Comparison of ENCODE assay signal across 1 cellular context in genomic region chr12:70660620-70661219, GRCh38.
TF ChIP-seq lines count a peak whose summit lies in the region.

No MANE protein-coding gene starts in this region.

TF ChIP-seq in K562, 482 proteins besides CTCF, POLR2A, EP300 and RAD21 (continued from another document and continues in another):
- TF ChIP-seq NONO (IDR thresholded peaks at IDR 0.05; ENCODE audit: low read depth in 2 of 2, low read length in 1 of 2): no peak
- TF ChIP-seq ZNF57 (CRISPR knock-in tag; IDR thresholded peaks at IDR 0.05): no peak
- no peak for TF ChIP-seq ZNF3 (CRISPR knock-in tag; IDR thresholded peaks at IDR 0.05)
- TF ChIP-seq ZNF431 (CRISPR knock-in tag; IDR thresholded peaks at IDR 0.05): no peak
- TF ChIP-seq ARID2 (IDR thresholded peaks at IDR 0.05): no peak
- TF ChIP-seq MEF2D (tag; conservative IDR thresholded peaks at IDR 0.05; ENCODE audit: low read depth): peak; percentile 99
- peak; percentile 77 for TF ChIP-seq TAF1 (IDR thresholded peaks at IDR 0.05; ENCODE audit: control insufficient read depth, extremely low read depth, insufficient read depth, low read length, severe bottlenecking)
- TF ChIP-seq CBX3 (IDR thresholded peaks at IDR 0.05; ENCODE audit: borderline replicate concordance in 1 of 2, low read length in 2 of 2): peak in 1 of 2 experiments; percentile 55; a peak in 1 of 3 replicates
- peak; percentile 98 for TF ChIP-seq MITF (IDR thresholded peaks at IDR 0.05)
- TF ChIP-seq GABPB1 (CRISPR knock-in tag; IDR thresholded peaks at IDR 0.05): 0 out of 2 replicates have a peak, but pooled peaks have one; percentile 27
- no peak for TF ChIP-seq SAFB2 (IDR thresholded peaks at IDR 0.05; ENCODE audit: borderline replicate concordance, low read depth, low read length, severe bottlenecking)
- no peak for TF ChIP-seq SMARCA5 (IDR thresholded peaks at IDR 0.05)
- TF ChIP-seq ZNF583 (CRISPR knock-in tag; IDR thresholded peaks at IDR 0.05): peak; percentile 68; the same call in 1 of the 2 replicates
- TF ChIP-seq, protein P1, sequence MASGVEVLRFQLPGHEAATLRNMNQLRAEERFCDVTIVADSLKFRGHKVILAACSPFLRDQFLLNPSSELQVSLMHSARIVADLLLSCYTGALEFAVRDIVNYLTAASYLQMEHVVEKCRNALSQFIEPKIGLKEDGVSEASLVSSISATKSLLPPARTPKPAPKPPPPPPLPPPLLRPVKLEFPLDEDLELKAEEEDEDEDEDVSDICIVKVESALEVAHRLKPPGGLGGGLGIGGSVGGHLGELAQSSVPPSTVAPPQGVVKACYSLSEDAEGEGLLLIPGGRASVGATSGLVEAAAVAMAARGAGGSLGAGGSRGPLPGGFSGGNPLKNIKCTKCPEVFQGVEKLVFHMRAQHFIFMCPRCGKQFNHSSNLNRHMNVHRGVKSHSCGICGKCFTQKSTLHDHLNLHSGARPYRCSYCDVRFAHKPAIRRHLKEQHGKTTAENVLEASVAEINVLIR (CRISPR knock-in tag; IDR thresholded peaks at IDR 0.05): peak; percentile 18; the same call in 1 of the 2 replicates
- TF ChIP-seq NRF1 (conservative IDR thresholded peaks at IDR 0.05 in 1 of 2, IDR thresholded peaks at IDR 0.05 in 1 of 2): no peak
- TF ChIP-seq ZNF24 (IDR thresholded peaks at IDR 0.05): 0 out of 2 replicates have a peak, but pooled peaks have one; percentile 9
- peak; percentile 83; the same call in 1 of the 2 replicates for TF ChIP-seq ZNF76 (CRISPR knock-in tag; IDR thresholded peaks at IDR 0.05; ENCODE audit: borderline replicate concordance)
- TF ChIP-seq SAP30 (IDR thresholded peaks at IDR 0.05; ENCODE audit: borderline replicate concordance, insufficient read depth, low read depth, low read length, poor library complexity, severe bottlenecking): no peak
- TF ChIP-seq ZNF274 (IDR thresholded peaks at IDR 0.05; ENCODE audit: borderline replicate concordance, low read depth, low read length): no peak
- peak; percentile 54; the same call in 1 of the 2 replicates for TF ChIP-seq NCOA1 (IDR thresholded peaks at IDR 0.05; ENCODE audit: low read depth)
- TF ChIP-seq MAFF (IDR thresholded peaks at IDR 0.05; ENCODE audit: low read length): no peak
- TF ChIP-seq ZNF507 (tag; conservative IDR thresholded peaks at IDR 0.05): no peak
- no peak for TF ChIP-seq HMG20B (CRISPR knock-in tag; IDR thresholded peaks at IDR 0.05)
- TF ChIP-seq LEF1 (IDR thresholded peaks at IDR 0.05): 0 out of 2 replicates have a peak, but pooled peaks have one; percentile 42
- TF ChIP-seq ZFX (CRISPR knock-in tag; IDR thresholded peaks at IDR 0.05): peak; percentile 90
- peak; percentile 84 for TF ChIP-seq MGA (IDR thresholded peaks at IDR 0.05)
- no peak; the same call in 1 of the 2 replicates for TF ChIP-seq MAFG (tag; conservative IDR thresholded peaks at IDR 0.05)
- TF ChIP-seq NFIC (IDR thresholded peaks at IDR 0.05): 0 out of 2 replicates have a peak, but pooled peaks have one; percentile 3
- no peak for TF ChIP-seq ZNF436 (CRISPR knock-in tag; IDR thresholded peaks at IDR 0.05)
- TF ChIP-seq RHOXF2B (CRISPR knock-in tag; conservative IDR thresholded peaks at IDR 0.05): no peak
- no peak for TF ChIP-seq PHF20 (IDR thresholded peaks at IDR 0.05; ENCODE audit: partially characterized antibody)
- TF ChIP-seq ZFPM2 (CRISPR knock-in tag; IDR thresholded peaks at IDR 0.05): no peak
- TF ChIP-seq ZNF384 (IDR thresholded peaks at IDR 0.05; ENCODE audit: low read depth, low read length): no peak; the same call in 1 of the 2 replicates
- no peak for TF ChIP-seq ZBTB7A (IDR thresholded peaks at IDR 0.05; ENCODE audit: borderline replicate concordance, control insufficient read depth, low read depth, low read length)
- TF ChIP-seq ZNF224 (CRISPR knock-in tag; IDR thresholded peaks at IDR 0.05): no peak
- TF ChIP-seq, protein P2, sequence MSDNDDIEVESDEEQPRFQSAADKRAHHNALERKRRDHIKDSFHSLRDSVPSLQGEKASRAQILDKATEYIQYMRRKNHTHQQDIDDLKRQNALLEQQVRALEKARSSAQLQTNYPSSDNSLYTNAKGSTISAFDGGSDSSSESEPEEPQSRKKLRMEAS (CRISPR knock-in tag; IDR thresholded peaks at IDR 0.05): peak; percentile 75
- no peak for TF ChIP-seq ZNF778 (CRISPR knock-in tag; IDR thresholded peaks at IDR 0.05)
- TF ChIP-seq CBFA2T3 (IDR thresholded peaks at IDR 0.05): peak; percentile 53; the same call in 1 of the 2 replicates
- no peak for TF ChIP-seq ZNF232 (CRISPR knock-in tag; IDR thresholded peaks at IDR 0.05)
- TF ChIP-seq HCFC1 (IDR thresholded peaks at IDR 0.05; ENCODE audit: low read depth, low read length): no peak
- TF ChIP-seq HSF4 (CRISPR knock-in tag; IDR thresholded peaks at IDR 0.05; ENCODE audit: borderline replicate concordance): no peak; the same call in 1 of the 2 replicates
- TF ChIP-seq, protein P3, sequence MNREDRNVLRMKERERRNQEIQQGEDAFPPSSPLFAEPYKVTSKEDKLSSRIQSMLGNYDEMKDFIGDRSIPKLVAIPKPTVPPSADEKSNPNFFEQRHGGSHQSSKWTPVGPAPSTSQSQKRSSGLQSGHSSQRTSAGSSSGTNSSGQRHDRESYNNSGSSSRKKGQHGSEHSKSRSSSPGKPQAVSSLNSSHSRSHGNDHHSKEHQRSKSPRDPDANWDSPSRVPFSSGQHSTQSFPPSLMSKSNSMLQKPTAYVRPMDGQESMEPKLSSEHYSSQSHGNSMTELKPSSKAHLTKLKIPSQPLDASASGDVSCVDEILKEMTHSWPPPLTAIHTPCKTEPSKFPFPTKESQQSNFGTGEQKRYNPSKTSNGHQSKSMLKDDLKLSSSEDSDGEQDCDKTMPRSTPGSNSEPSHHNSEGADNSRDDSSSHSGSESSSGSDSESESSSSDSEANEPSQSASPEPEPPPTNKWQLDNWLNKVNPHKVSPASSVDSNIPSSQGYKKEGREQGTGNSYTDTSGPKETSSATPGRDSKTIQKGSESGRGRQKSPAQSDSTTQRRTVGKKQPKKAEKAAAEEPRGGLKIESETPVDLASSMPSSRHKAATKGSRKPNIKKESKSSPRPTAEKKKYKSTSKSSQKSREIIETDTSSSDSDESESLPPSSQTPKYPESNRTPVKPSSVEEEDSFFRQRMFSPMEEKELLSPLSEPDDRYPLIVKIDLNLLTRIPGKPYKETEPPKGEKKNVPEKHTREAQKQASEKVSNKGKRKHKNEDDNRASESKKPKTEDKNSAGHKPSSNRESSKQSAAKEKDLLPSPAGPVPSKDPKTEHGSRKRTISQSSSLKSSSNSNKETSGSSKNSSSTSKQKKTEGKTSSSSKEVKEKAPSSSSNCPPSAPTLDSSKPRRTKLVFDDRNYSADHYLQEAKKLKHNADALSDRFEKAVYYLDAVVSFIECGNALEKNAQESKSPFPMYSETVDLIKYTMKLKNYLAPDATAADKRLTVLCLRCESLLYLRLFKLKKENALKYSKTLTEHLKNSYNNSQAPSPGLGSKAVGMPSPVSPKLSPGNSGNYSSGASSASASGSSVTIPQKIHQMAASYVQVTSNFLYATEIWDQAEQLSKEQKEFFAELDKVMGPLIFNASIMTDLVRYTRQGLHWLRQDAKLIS (CRISPR knock-in tag; IDR thresholded peaks at IDR 0.05): no peak
- TF ChIP-seq ZSCAN32 (CRISPR knock-in tag; IDR thresholded peaks at IDR 0.05): 0 out of 2 replicates have a peak, but pooled peaks have one; percentile 4
- TF ChIP-seq, protein P4, sequence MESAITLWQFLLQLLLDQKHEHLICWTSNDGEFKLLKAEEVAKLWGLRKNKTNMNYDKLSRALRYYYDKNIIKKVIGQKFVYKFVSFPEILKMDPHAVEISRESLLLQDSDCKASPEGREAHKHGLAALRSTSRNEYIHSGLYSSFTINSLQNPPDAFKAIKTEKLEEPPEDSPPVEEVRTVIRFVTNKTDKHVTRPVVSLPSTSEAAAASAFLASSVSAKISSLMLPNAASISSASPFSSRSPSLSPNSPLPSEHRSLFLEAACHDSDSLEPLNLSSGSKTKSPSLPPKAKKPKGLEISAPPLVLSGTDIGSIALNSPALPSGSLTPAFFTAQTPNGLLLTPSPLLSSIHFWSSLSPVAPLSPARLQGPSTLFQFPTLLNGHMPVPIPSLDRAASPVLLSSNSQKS (CRISPR knock-in tag; IDR thresholded peaks at IDR 0.05): no peak
- no peak for TF ChIP-seq SRSF1 (IDR thresholded peaks at IDR 0.05; ENCODE audit: low read depth, low read length)
- peak; percentile 30; the same call in 1 of the 2 replicates for TF ChIP-seq C11orf30 (IDR thresholded peaks at IDR 0.05; ENCODE audit: low read depth)
- peak; percentile 49; the same call in 1 of the 2 replicates for TF ChIP-seq MBD2 (IDR thresholded peaks at IDR 0.05; ENCODE audit: borderline replicate concordance, low read depth)
- TF ChIP-seq ILK (tag; IDR thresholded peaks at IDR 0.05; ENCODE audit: borderline replicate concordance, low read depth): no peak
- no peak for TF ChIP-seq MCM3 (IDR thresholded peaks at IDR 0.05)
- no peak for TF ChIP-seq NCOA4 (IDR thresholded peaks at IDR 0.05; ENCODE audit: partially characterized antibody)
- no peak for TF ChIP-seq SREBF1 (IDR thresholded peaks at IDR 0.05; ENCODE audit: borderline replicate concordance, low read depth, low read length)
- no peak for TF ChIP-seq RBBP5 (IDR thresholded peaks at IDR 0.05; ENCODE audit: borderline replicate concordance, insufficient read depth, low read length, poor library complexity, severe bottlenecking)
- TF ChIP-seq U2AF1 (optimal IDR thresholded peaks at IDR 0.05; ENCODE audit: low read depth, low read length): no peak
